8 cellular contexts compared by ENCODE assay signal in the genomic region with DNA sequence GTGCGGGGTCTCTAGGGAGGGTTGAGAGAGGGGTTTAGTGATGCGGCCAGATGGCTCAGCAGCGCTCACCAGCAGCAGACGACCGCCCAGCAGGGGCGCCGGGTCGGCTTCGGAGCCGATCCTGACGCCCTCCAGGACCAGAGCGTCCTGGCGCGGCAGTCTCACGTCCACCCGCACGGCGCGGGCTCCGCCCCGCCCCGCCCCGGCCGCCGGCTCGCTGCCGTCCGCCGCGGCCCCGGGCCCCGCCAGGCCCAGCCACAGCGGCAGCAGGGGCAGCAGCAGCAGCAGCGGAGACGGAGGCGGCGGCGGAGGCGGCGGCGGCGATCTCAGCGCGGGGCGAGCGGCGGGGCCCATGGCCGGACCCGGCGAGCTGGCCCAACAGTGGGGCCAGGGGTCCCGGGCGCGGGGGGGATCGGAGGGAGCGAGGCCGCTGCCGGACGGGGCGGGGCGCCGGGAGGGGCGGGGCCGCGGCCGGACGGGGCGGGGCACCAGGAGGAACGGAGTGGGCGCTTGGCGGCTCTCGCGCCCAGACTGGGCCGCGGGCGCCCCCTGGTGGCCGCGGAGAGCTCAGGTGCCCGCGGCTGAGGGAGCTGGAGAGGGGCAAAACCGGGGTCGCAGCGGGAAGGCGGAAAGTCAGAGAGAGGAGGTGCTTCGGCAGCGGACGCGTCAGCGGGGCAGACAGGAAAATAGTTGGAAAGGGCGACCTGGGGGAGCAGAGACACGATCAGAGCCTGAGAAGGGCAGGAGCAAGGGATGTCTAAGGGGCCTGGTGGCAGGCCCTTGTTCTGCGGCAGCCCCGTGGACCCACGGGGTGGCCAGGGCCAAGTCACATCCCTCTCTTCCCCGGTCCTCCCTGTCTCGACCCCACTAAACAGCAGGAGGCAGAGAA. TPM values are rescaled to one million over a fixed set of nuclear protein-coding genes. Genes with fewer than 3 reads are reported as not detected.
DNase-seq lines count a peak whose midpoint lies in the region; ATAC-seq and TF ChIP-seq lines count a peak whose summit lies in the region.

RNF215 (minus strand) TSS at position 452 of the 889 bp plus-strand sequence; CDS start at position 354, 98 bp downstream.

- DNase-seq in NCI-H524 (lab: John Stamatoyannopoulos, UW), result peak; percentile 87 to 93
- DNase-seq in activated CD4-positive, alpha-beta T cell treated with anti-CD3 and anti-CD28 coated beads, Interleukin-2, amount 50 U/mL, for 4 hours, result peak; percentile 60 to 63
- DNase-seq in dermis microvascular lymphatic vessel endothelial cell (ENCODE audit: low read depth in 2 of 2), result peak; percentile 34 to 79
- DNase-seq in right lobe of liver, result peak; percentile 87 to 88 (median 88)
- DNase-seq in stimulated activated CD4-positive, alpha-beta T cell treated with anti-CD3 and anti-CD28 coated beads, Interleukin-4, amount 100 ng/mL, for 24 hours, result peak; percentile 77

- WGBS in right lobe of liver (ENCODE audit: insufficient coverage, low coverage, low lambda C conversion rate, missing lambda C conversion rate), result 0% methylated on average over 23 of the region's 95 CpGs

- H3K4me1 ChIP-seq in right lobe of liver, result peaks cover 0 to 13% (median 6%) of the 10 kb centered on the region in 4 donors

- no peaks in the 10 kb centered on the region for H3K36me3 ChIP-seq in right lobe of liver

- H3K4me3 ChIP-seq in right lobe of liver, result peak within 1 kb of the TSS; percentile 56 to 68 (median 57)

- no peaks in the 10 kb centered on the region for H3K9me3 ChIP-seq in right lobe of liver

- intact Hi-C loops in right lobe of liver (cut with DNase I), result loop anchor here (10.0 kb wide), 2 partner anchors 122 to 282 kb away; partner anchors contain the start of gene OSM (in 1 of the 2)

- H3K27me3 ChIP-seq in right lobe of liver, result no peaks in the 10 kb centered on the region

- ATAC-seq in GM18505 (IDR thresholded peaks at IDR 0.05; ENCODE audit: unreplicated experiment) (peak; percentile 74), HG03066 (IDR thresholded peaks at IDR 0.05; ENCODE audit: low read depth, unreplicated experiment) (peak; percentile 61), right lobe of liver (peak; percentile 84 to 94 (median 89))

- H3K27ac ChIP-seq in 22Rv1, result peak within 1 kb of the TSS; percentile 56
- H3K27ac ChIP-seq in right lobe of liver, result peak within 1 kb of the TSS in 1 of 3 donors; percentile 40

- TF ChIP-seq CTCF in 22Rv1 (IDR thresholded peaks at IDR 0.05) (peak; percentile 98), right lobe of liver (IDR thresholded peaks at IDR 0.05) (peak; percentile 92 to 98 (median 93))

- TF ChIP-seq POLR2A in GM18505 (IDR thresholded peaks at IDR 0.05; ENCODE audit: borderline replicate concordance, extremely low read depth, insufficient read depth, insufficient read length) (peak; percentile 48), right lobe of liver (IDR thresholded peaks at IDR 0.05) (no peak)

RNA-seq across cellular contexts. Expression of gene RNF215, which starts in this region (rescaled TPM):
- 12.5 and 21.1 TPM in 2 replicates for total RNA-seq in dermis microvascular lymphatic vessel endothelial cell
- 10 to 100 TPM in 1 of 6 experiments, 1 to 10 TPM in 5; 6.2 to 10.0 (median 7.4) TPM for total RNA-seq in right lobe of liver
